ENCODE assay signal across 22 cellular contexts in genomic region chr7:66667023-66667728, GRCh38. TPM values are rescaled to one million over a fixed set of nuclear protein-coding genes. Genes with fewer than 3 reads are reported as not detected.
A peak's percentile ranks its signal among the peaks of the same experiment; 100 is the strongest.
DNase-seq lines count a peak whose midpoint lies in the region; ATAC-seq and TF ChIP-seq lines count a peak whose summit lies in the region.
"Had no signal": no experiment of that assay in that cellular context is flagged by ENCODE, and none has a peak within 500 bp of the region (broad histone marks: within the 10 kb centered on the region; RNA-seq: fewer than 3 reads in every experiment).

No MANE protein-coding gene starts in this region.

- TF ChIP-seq CTCF in Panc1 (IDR thresholded peaks at IDR 0.05): no peak
- TF ChIP-seq CTCF in body of pancreas (IDR thresholded peaks at IDR 0.05): no peak
- TF ChIP-seq CTCF in spleen (IDR thresholded peaks at IDR 0.05 in 8 of 11, conservative IDR thresholded peaks at IDR 0.05 in 3 of 11): no peak

- no TSS peak for BruUV-seq in Panc1 (replicated peaks; lab: Mats Ljungman, UMichigan)

- DNase-seq in Panc1 (ENCODE audit: low read depth, low spot score) (no peak), body of pancreas (no peak), iPS-NIHi11 (ENCODE audit: low spot score) (peak; percentile 8), spleen (peak; percentile 52), T1000 (lab: John Stamatoyannopoulos, UW) (no peak), Karpas-422 (no peak), T-helper 9 cell (no peak)
- DNase-seq: AML-193; CD4-positive, alpha-beta T cell; Kasumi-1; NCI-H1105 treated with DMSO at 0.1 percent for 48 hours; NCI-H146; NCI-H2029; NCI-H446; NCI-H524 treated with DMSO at 0.1 percent for 48 hours; NCI-H82; NK-92 treated with Interleukin-12 subunit alpha and Interleukin-12 subunit beta, amount 100 ng/mL, for 24 hours; SIG-M5 had no signal

- H3K27ac ChIP-seq in Panc1 (ENCODE audit: low read length) (no peak overlapping the region), body of pancreas (no peak overlapping the region), spleen (no peak overlapping the region), Karpas-422 (ENCODE audit: low read length) (no peak overlapping the region)
- H3K27ac ChIP-seq: A549; BLaER1 treated with 17β-estradiol and CSF1 and Interleukin-3, amounts not matched to agents 10 nM and 100 nM; HL-60; SK-N-MC had no signal

- no peak overlapping the region for H3K4me2 ChIP-seq in Karpas-422 (ENCODE audit: low read depth, low read length, poor library complexity, severe bottlenecking)
- H3K4me2 ChIP-seq: A549; BLaER1 treated with 17β-estradiol and CSF1 and Interleukin-3, amounts not matched to agents 10 nM and 100 nM had no signal

- H3K27me3 ChIP-seq in Panc1 (ENCODE audit: control insufficient read depth, insufficient read depth, low read length): no peaks in the 10 kb centered on the region
- H3K27me3 ChIP-seq in body of pancreas: no peaks in the 10 kb centered on the region
- no peaks in the 10 kb centered on the region for H3K27me3 ChIP-seq in spleen (replicated peaks in 1 of 7)
- no peaks in the 10 kb centered on the region for H3K27me3 ChIP-seq in Karpas-422 (ENCODE audit: low read length)
- H3K27me3 ChIP-seq: BLaER1 treated with 17β-estradiol and CSF1 and Interleukin-3, amounts not matched to agents 10 nM and 100 nM had no signal

- no peaks in the 10 kb centered on the region for H3K9me3 ChIP-seq in Panc1 (ENCODE audit: control insufficient read depth, insufficient read depth, low read depth, low read length)
- no peaks in the 10 kb centered on the region for H3K9me3 ChIP-seq in body of pancreas
- peaks cover 0 to 3% (median 0%) of the 10 kb centered on the region in 8 donors for H3K9me3 ChIP-seq in spleen
- H3K9me3 ChIP-seq in Karpas-422 (ENCODE audit: low read length): no peaks in the 10 kb centered on the region
- H3K9me3 ChIP-seq: A549 had no signal

- intact Hi-C loops in Panc1 (cut with micrococcal nuclease; ENCODE audit: unreplicated experiment) (no loop called here), body of pancreas (cut with DNase I) (no loop called here), spleen (cut with DNase I; ENCODE audit: low total_unique reads) (no loop called here)

- POLR2A ChIA-PET in Panc1 (lab: Charles Lee): no interaction called here

- H3K9me2 ChIP-seq in Karpas-422 (replicated peaks; ENCODE audit: insufficient read depth, low read length): no peaks in the 10 kb centered on the region

- H3K4me1 ChIP-seq in Panc1 (ENCODE audit: control insufficient read depth, insufficient read depth, low read length) (peaks cover 4% of the 10 kb centered on the region; the same call in 1 of the 2 replicates), body of pancreas (peaks cover 14% of the 10 kb centered on the region), spleen (peaks cover 0 to 4% (median 0%) of the 10 kb centered on the region in 6 donors), Karpas-422 (ENCODE audit: low read length) (peaks cover 22% of the 10 kb centered on the region)
- H3K4me1 ChIP-seq: A549 had no signal

- no peak overlapping the region for H3K4me3 ChIP-seq in Panc1 (ENCODE audit: low read depth in 2 of 2, low read length in 2 of 2)
- no peak overlapping the region for H3K4me3 ChIP-seq in body of pancreas
- no peak overlapping the region for H3K4me3 ChIP-seq in spleen
- no peak overlapping the region for H3K4me3 ChIP-seq in Karpas-422 (ENCODE audit: low read length)
- H3K4me3 ChIP-seq: A549; BLaER1 treated with 17β-estradiol and CSF1 and Interleukin-3, amounts not matched to agents 10 nM and 100 nM; SK-N-MC had no signal

- H2AFZ ChIP-seq in Karpas-422 (ENCODE audit: low read length): no peak overlapping the region

- H3K9ac ChIP-seq in Karpas-422 (ENCODE audit: low read length): no peak overlapping the region

- in situ Hi-C loops in Panc1 (cut with HindIII; ENCODE audit: low pct_unique_long_range_greater_than_20kb, low sequenced_read_pairs): no loop called here

- WGBS in body of pancreas, 2 donors: 86 to 98% methylated on average over 5 to 11 of the region's 11 CpGs
- 91 to 99% (median 95%) methylated on average over 9 to 11 of the region's 11 CpGs for whole genome bisulfite sequencing in spleen, 5 donors

- ATAC-seq in Panc1 (peak; percentile 8; the same call in 1 of the 2 replicates), body of pancreas (peak; percentile 15)

- H3K36me3 ChIP-seq in Panc1 (ENCODE audit: control insufficient read depth, insufficient read depth, low read length) (no peaks in the 10 kb centered on the region), body of pancreas (replicated peaks in 1 of 2; ENCODE audit: insufficient read depth in 1 of 2, low read depth in 2 of 2) (no peaks in the 10 kb centered on the region), spleen (peaks cover 0 to 17% (median 0%) of the 10 kb centered on the region in 6 donors), Karpas-422 (ENCODE audit: insufficient read depth, low read length) (0 out of 2 replicates have a peak, but pooled peaks cover 3% of the 10 kb centered on the region)

- H3K79me2 ChIP-seq in Karpas-422 (ENCODE audit: low read length): peaks cover 85% of the 10 kb centered on the region

- CTCF ChIA-PET in Panc1 (lab: Charles Lee): no interaction called here

- no peak for TF ChIP-seq POLR2A in body of pancreas (IDR thresholded peaks at IDR 0.05)
- TF ChIP-seq POLR2A in spleen (IDR thresholded peaks at IDR 0.05): no peak

- peaks cover 22% of the 10 kb centered on the region; the same call in 1 of the 2 replicates for H4K20me1 ChIP-seq in Karpas-422 (ENCODE audit: insufficient read depth, low read depth, low read length)

RNA-seq across cellular contexts. Expression of gene KCTD7, which starts 38.5 kb away (rescaled TPM):
- 28.0 TPM for total RNA-seq in Panc1 (2021; ENCODE audit: unreplicated experiment)
- polyA plus RNA-seq in Panc1 (2012; ENCODE audit: insufficient read length): 22.4 TPM
- total RNA-seq in body of pancreas: 10 to 100 TPM in 1 of 2 donors, 1 to 10 TPM in 1; 5.7 to 16.5 TPM
- 10 to 100 TPM; 13.3 to 25.0 (median 16.7) TPM for total RNA-seq in spleen
- polyA plus RNA-seq in spleen: 1 to 10 TPM; 2.3 to 5.7 (median 4.2) TPM
- 20.9 and 23.2 TPM in 2 replicates for total RNA-seq in Karpas-422 (2014; rRNA removed; shearing (Covaris generic); ENCODE audit: low replicate concordance)

Comparison
In these comparisons a context has a peak if more than half of its experiments do, and no peak if none do; other contexts are left out.
1. DNase-seq: peak in iPS-NIHi11 (single experiment) and spleen (single experiment); none in Panc1 (single experiment), body of pancreas (0 of 4), T1000 (single experiment), Karpas-422 (single experiment) and T-helper 9 cell (single experiment).